In the genomic region with DNA sequence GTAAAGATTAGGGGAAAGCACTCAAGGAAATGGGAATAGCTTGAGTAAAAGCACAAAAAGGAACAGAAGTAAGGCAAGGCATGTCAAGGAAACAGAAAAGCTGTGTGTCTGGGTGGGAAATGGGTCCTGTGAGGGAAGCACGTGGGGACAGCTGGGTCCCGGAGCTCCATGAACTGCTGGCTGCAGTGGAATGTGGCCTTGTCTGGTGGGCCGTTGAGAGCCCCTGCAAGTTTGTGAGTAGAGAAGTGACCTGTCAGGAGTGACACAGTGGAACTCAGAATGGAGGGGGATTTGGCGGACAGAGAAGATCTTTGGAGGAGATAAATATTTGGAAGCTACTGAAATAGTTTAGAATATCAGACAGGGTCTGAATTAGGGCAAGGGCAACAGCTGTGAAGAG, we compare ENCODE assay signal across 23 cellular contexts.
DNase-seq lines count a peak whose midpoint lies in the region; ATAC-seq and TF ChIP-seq lines count a peak whose summit lies in the region.
"Had no signal": no experiment of that assay in that cellular context is flagged by ENCODE, and none has a peak within 500 bp of the region (broad histone marks: within the 10 kb centered on the region; RNA-seq: fewer than 3 reads in every experiment).

No MANE protein-coding gene starts in this region.

- H3K27me3 Mint-ChIP-seq in nephron progenitor cell (ENCODE audit: low read depth, poor library complexity) (peaks cover 5% of the 10 kb centered on the region), type B pancreatic cell (no peaks in the 10 kb centered on the region)
- H3K27me3 Mint-ChIP-seq: CD4-positive, alpha-beta T cell had no signal

- intact Hi-C loops in heart right ventricle (cut with DNase I): loop anchor here in 1 of 10 donors (10.0 kb wide), 1 partner anchor 76 kb away; no protein-coding TSS in a partner anchor

- H3K27me3 ChIP-seq in cardiac muscle cell: no peaks in the 10 kb centered on the region
- H3K27me3 ChIP-seq in heart right ventricle: no peaks in the 10 kb centered on the region
- H3K27me3 ChIP-seq: BE2C; BLaER1 treated with 17β-estradiol and CSF1 and Interleukin-3, amounts not matched to agents 10 nM and 100 nM had no signal

- H3K9me3 Mint-ChIP-seq in nephron progenitor cell: peaks cover 3% of the 10 kb centered on the region
- H3K9me3 Mint-ChIP-seq in type B pancreatic cell: no peaks in the 10 kb centered on the region
- H3K9me3 Mint-ChIP-seq: CD14-positive monocyte; CD4-positive, alpha-beta T cell had no signal

- DNase-seq in cardiac muscle cell (ENCODE audit: low read depth in 1 of 2, low spot score in 1 of 2) (peak in 1 of 2 donors; percentile 56), heart right ventricle (no peak), left kidney (ENCODE audit: low read depth, low spot score) (peak; percentile 51), nephron progenitor cell (no peak), type B pancreatic cell (ENCODE audit: extremely low spot score, unreplicated experiment) (no peak), HPDE6-E6E7 (ENCODE audit: extremely low spot score) (no peak)
- DNase-seq in effector CD8-positive, alpha-beta T cell (lab: John Stamatoyannopoulos, UW): no peak
- DNase-seq: 8988T; ACHN; AML-193; BE2C; CD4-positive, alpha-beta T cell; CD8-positive, alpha-beta memory T cell; DMS 273 treated with DMSO at 0.1 percent for 48 hours; DMS79; EL; GDM1; GM23248; HCEC 1CT had no signal

- H3K36me3 Mint-ChIP-seq in nephron progenitor cell (ENCODE audit: low read depth) (peaks cover 5% of the 10 kb centered on the region), type B pancreatic cell (no peaks in the 10 kb centered on the region)
- H3K36me3 Mint-ChIP-seq: CD14-positive monocyte; CD8-positive, alpha-beta memory T cell had no signal

- ATAC-seq in heart right ventricle: no peak
- ATAC-seq in GM21576 (IDR thresholded peaks at IDR 0.05; ENCODE audit: unreplicated experiment): no peak
- ATAC-seq: A549 had no signal

- 92% methylated on average over 4 of the region's 4 CpGs for WGBS in heart right ventricle, 2 donors

- H3K36me3 ChIP-seq in cardiac muscle cell: no peaks in the 10 kb centered on the region
- no peaks in the 10 kb centered on the region for H3K36me3 ChIP-seq in heart right ventricle
- H3K36me3 ChIP-seq: BE2C; BLaER1 treated with 17β-estradiol and CSF1 and Interleukin-3, amounts not matched to agents 10 nM and 100 nM had no signal

- H3K27ac ChIP-seq in cardiac muscle cell: peak overlapping the region; percentile 75
- no peak overlapping the region for H3K27ac ChIP-seq in heart right ventricle
- H3K27ac ChIP-seq: A549; BLaER1 treated with 17β-estradiol and CSF1 and Interleukin-3, amounts not matched to agents 10 nM and 100 nM; GM23248 had no signal

- H3K9me3 ChIP-seq in cardiac muscle cell (ENCODE audit: low read depth) (no peaks in the 10 kb centered on the region), heart right ventricle (no peaks in the 10 kb centered on the region)
- H3K9me3 ChIP-seq: A549; BE2C; BLaER1 treated with 17β-estradiol and CSF1 and Interleukin-3, amounts not matched to agents 10 nM and 100 nM had no signal

- H3K4me1 ChIP-seq in cardiac muscle cell (ENCODE audit: low read depth): peaks cover 20% of the 10 kb centered on the region
- peaks cover 0 to 25% (median 12%) of the 10 kb centered on the region in 9 donors for H3K4me1 ChIP-seq in heart right ventricle

- H3K4me3 Mint-ChIP-seq in nephron progenitor cell: peak overlapping the region; percentile 1
- H3K4me3 Mint-ChIP-seq in type B pancreatic cell: no peak overlapping the region
- H3K4me3 Mint-ChIP-seq: CD14-positive monocyte; CD4-positive, alpha-beta T cell; CD8-positive, alpha-beta memory T cell had no signal

- H3K4me3 ChIP-seq in cardiac muscle cell (no peak overlapping the region), heart right ventricle (no peak overlapping the region)
- H3K4me3 ChIP-seq: A549; BLaER1 treated with 17β-estradiol and CSF1 and Interleukin-3, amounts not matched to agents 10 nM and 100 nM; GM23248 had no signal

- TF ChIP-seq CTCF in cardiac muscle cell (IDR thresholded peaks at IDR 0.05; ENCODE audit: low read depth, low read length): no peak
- no peak for TF ChIP-seq CTCF in heart right ventricle (IDR thresholded peaks at IDR 0.05)
- TF ChIP-seq CTCF in nephron progenitor cell (IDR thresholded peaks at IDR 0.05): no peak
- no peak for TF ChIP-seq CTCF in type B pancreatic cell (conservative IDR thresholded peaks at IDR 0.05)

- peaks cover 61% of the 10 kb centered on the region for H3K4me1 Mint-ChIP-seq in nephron progenitor cell
- H3K4me1 Mint-ChIP-seq in type B pancreatic cell (ENCODE audit: unreplicated experiment): peaks cover 17% of the 10 kb centered on the region
- H3K4me1 Mint-ChIP-seq: CD8-positive, alpha-beta memory T cell had no signal

- peak overlapping the region; percentile 90 for H3K27ac Mint-ChIP-seq in nephron progenitor cell
- H3K27ac Mint-ChIP-seq in type B pancreatic cell: peak overlapping the region; percentile 6
- H3K27ac Mint-ChIP-seq: CD4-positive, alpha-beta T cell; CD8-positive, alpha-beta memory T cell had no signal
